In genomic region chr13:50127017-50127725, GRCh38 we compare ENCODE assay signal across 8 cellular contexts.
DNase-seq lines count a peak whose midpoint lies in the region; ATAC-seq and TF ChIP-seq lines count a peak whose summit lies in the region.

No MANE protein-coding gene starts in this region.

- H3K27me3 Mint-ChIP-seq in IgD-negative memory B cell: peaks cover 34% of the 10 kb centered on the region
- H3K27me3 Mint-ChIP-seq in glutamatergic neuron (ENCODE audit: unreplicated experiment): peaks cover 27% of the 10 kb centered on the region

- H3K27ac Mint-ChIP-seq in IgD-negative memory B cell (peak overlapping the region; percentile 89 to 98 (median 97)), glutamatergic neuron (ENCODE audit: unreplicated experiment) (no peak overlapping the region)

- H3K27me3 ChIP-seq in psoas muscle (ENCODE audit: insufficient read depth in 3 of 3, low read length in 2 of 3): peaks cover 0 to 3% (median 0%) of the 10 kb centered on the region in 3 donors

- H3K27ac ChIP-seq in psoas muscle: peak overlapping the region; percentile 100

- intact Hi-C loops in psoas muscle (cut with DNase I): loop anchor here (5.0 to 10.0 kb wide), 2 partner anchors 290 to 472 kb away; no protein-coding TSS in a partner anchor

- no peaks in the 10 kb centered on the region for H3K36me3 ChIP-seq in psoas muscle (ENCODE audit: insufficient read depth in 1 of 2, low read depth in 1 of 2)

- H3K4me1 Mint-ChIP-seq in IgD-negative memory B cell (peaks cover 49 to 53% (median 52%) of the 10 kb centered on the region in 3 donors), glutamatergic neuron (ENCODE audit: low read depth, unreplicated experiment) (peaks cover 39% of the 10 kb centered on the region)

- WGBS in psoas muscle, 3 donors: 66 to 71% (median 69%) methylated on average over 50 of the region's 50 CpGs

- peaks cover 26% of the 10 kb centered on the region for H3K4me1 ChIP-seq in psoas muscle

- peak overlapping the region; percentile 99 for H3K4me3 ChIP-seq in psoas muscle

- TF ChIP-seq CTCF in glutamatergic neuron (IDR thresholded peaks at IDR 0.05; ENCODE audit: partially characterized antibody, unreplicated experiment) (no peak), psoas muscle (IDR thresholded peaks at IDR 0.05) (no peak)

- H3K9me3 ChIP-seq in psoas muscle: no peaks in the 10 kb centered on the region

- H3K9me3 Mint-ChIP-seq in IgD-negative memory B cell: no peaks in the 10 kb centered on the region
- H3K9me3 Mint-ChIP-seq in glutamatergic neuron (ENCODE audit: unreplicated experiment): peaks cover 12% of the 10 kb centered on the region

- DNase-seq in activated T-helper 9 cell treated with anti-CD3 and anti-CD28 coated beads, Interleukin-2, amount 50 U/mL, for 16 hours (ENCODE audit: low read depth): peak; percentile 54
- DNase-seq in glutamatergic neuron (peak; percentile 26), psoas muscle (peak; percentile 57 to 71), NCI-H1092 (lab: John Stamatoyannopoulos, UW) (no peak)

- H3K4me3 Mint-ChIP-seq in IgD-negative memory B cell: peak overlapping the region; percentile 90 to 97 (median 93)
- H3K4me3 Mint-ChIP-seq in glutamatergic neuron (ENCODE audit: unreplicated experiment): peak overlapping the region; percentile 90

- no peak for ATAC-seq in psoas muscle
- ATAC-seq in HG03439 (IDR thresholded peaks at IDR 0.05; ENCODE audit: unreplicated experiment): no peak
- no peak for ATAC-seq in GM18907 (IDR thresholded peaks at IDR 0.05; ENCODE audit: unreplicated experiment)
- ATAC-seq in GM21723 (IDR thresholded peaks at IDR 0.05; ENCODE audit: unreplicated experiment): no peak

- H3K36me3 Mint-ChIP-seq in IgD-negative memory B cell: no peaks in the 10 kb centered on the region
- no peaks in the 10 kb centered on the region for H3K36me3 Mint-ChIP-seq in glutamatergic neuron (ENCODE audit: unreplicated experiment)
